8 cellular contexts compared by ENCODE assay signal in genomic region chr1:39026947-39027507, GRCh38. TPM values are rescaled to one million over a fixed set of nuclear protein-coding genes. Genes with fewer than 3 reads are reported as not detected.
DNase-seq lines count a peak whose midpoint lies in the region; ATAC-seq and TF ChIP-seq lines count a peak whose summit lies in the region.

No MANE protein-coding gene starts in this region.

- no peak for ATAC-seq in activated CD8-positive, alpha-beta T cell treated with anti-CD3 and anti-CD28 coated beads for 36 hours
- no peak for ATAC-seq in stimulated activated effector memory CD8-positive, alpha-beta T cell treated with anti-CD3 and anti-CD28 coated beads, Interleukin-12 subunit alpha, Interleukin-12 subunit beta, amount 100 ng/mL, for 72 hours
- no peak for ATAC-seq in HG02610 (IDR thresholded peaks at IDR 0.05; ENCODE audit: unreplicated experiment)

- peak overlapping the region; percentile 88 for H3K4me3 Mint-ChIP-seq in activated CD8-positive, alpha-beta T cell treated with anti-CD3 and anti-CD28 coated beads for 36 hours
- peak overlapping the region; percentile 88 for H3K4me3 Mint-ChIP-seq in stimulated activated effector memory CD8-positive, alpha-beta T cell treated with anti-CD3 and anti-CD28 coated beads, Interleukin-12 subunit alpha, Interleukin-12 subunit beta, amount 100 ng/mL, for 72 hours

- peak overlapping the region; percentile 91 for H3K27ac Mint-ChIP-seq in activated CD8-positive, alpha-beta T cell treated with anti-CD3 and anti-CD28 coated beads for 36 hours
- H3K27ac Mint-ChIP-seq in stimulated activated effector memory CD8-positive, alpha-beta T cell treated with anti-CD3 and anti-CD28 coated beads, Interleukin-12 subunit alpha, Interleukin-12 subunit beta, amount 100 ng/mL, for 72 hours, result peak overlapping the region; percentile 94

- peaks cover 29% of the 10 kb centered on the region for H3K4me1 Mint-ChIP-seq in activated CD8-positive, alpha-beta T cell treated with anti-CD3 and anti-CD28 coated beads for 36 hours (ENCODE audit: low read depth)
- H3K4me1 Mint-ChIP-seq in stimulated activated effector memory CD8-positive, alpha-beta T cell treated with anti-CD3 and anti-CD28 coated beads, Interleukin-12 subunit alpha, Interleukin-12 subunit beta, amount 100 ng/mL, for 72 hours, result peaks cover 22% of the 10 kb centered on the region

- no CpG with 5 or more reads among the region's 26 CpGs for WGBS in iPS DF 6.9 (ENCODE audit: insufficient coverage, insufficient read length)

- intact Hi-C loops in activated CD8-positive, alpha-beta T cell treated with anti-CD3 and anti-CD28 coated beads for 36 hours (cut with micrococcal nuclease), result no loop called here

- H3K27ac ChIP-seq in iPS DF 6.9 (ENCODE audit: low read length), result no peak overlapping the region

- H3K36me3 ChIP-seq in iPS DF 6.9 (ENCODE audit: control insufficient read depth, insufficient read depth, low read length), result peaks cover 19% of the 10 kb centered on the region; the same call in 1 of the 2 replicates

- no peaks in the 10 kb centered on the region for H3K4me1 ChIP-seq in iPS DF 6.9 (ENCODE audit: control insufficient read depth, insufficient read depth, low read length)

- H3K4me3 ChIP-seq in HFF-Myc (replicated peaks; ENCODE audit: low read depth, low read length) (peak overlapping the region; percentile 94), iPS DF 6.9 (ENCODE audit: low read length) (peak overlapping the region; percentile 83)

- DNase-seq in HFF-Myc (ENCODE audit: extremely low read depth, low read depth) (no peak), iPS DF 6.9 (ENCODE audit: low read depth, low spot score) (no peak), NCI-H2227 (lab: John Stamatoyannopoulos, UW; ENCODE audit: unreplicated experiment) (no peak), NCI-H2196 treated with DMSO at 0.1 percent for 48 hours (lab: John Stamatoyannopoulos, UW; ENCODE audit: unreplicated experiment) (no peak), cerebellar cortex (ENCODE audit: low spot score) (no peak)
- peak; percentile 4 for DNase-seq in activated CD8-positive, alpha-beta T cell treated with anti-CD3 and anti-CD28 coated beads for 36 hours
- DNase-seq in stimulated activated effector memory CD8-positive, alpha-beta T cell treated with anti-CD3 and anti-CD28 coated beads, Interleukin-12 subunit alpha, Interleukin-12 subunit beta, amount 100 ng/mL, for 72 hours (ENCODE audit: low spot score in 2 of 2), result no peak

- H3K27me3 ChIP-seq in iPS DF 6.9 (ENCODE audit: control insufficient read depth, insufficient read depth, low read length), result no peaks in the 10 kb centered on the region

- no peaks in the 10 kb centered on the region for H3K27me3 Mint-ChIP-seq in activated CD8-positive, alpha-beta T cell treated with anti-CD3 and anti-CD28 coated beads for 36 hours

- peaks cover 24% of the 10 kb centered on the region for H3K36me3 Mint-ChIP-seq in activated CD8-positive, alpha-beta T cell treated with anti-CD3 and anti-CD28 coated beads for 36 hours (ENCODE audit: low read depth)
- H3K36me3 Mint-ChIP-seq in stimulated activated effector memory CD8-positive, alpha-beta T cell treated with anti-CD3 and anti-CD28 coated beads, Interleukin-12 subunit alpha, Interleukin-12 subunit beta, amount 100 ng/mL, for 72 hours, result peaks cover 65% of the 10 kb centered on the region

- TF ChIP-seq CTCF in HFF-Myc (IDR thresholded peaks at IDR 0.05; ENCODE audit: low read depth, low read length, missing control alignments), result no peak
- TF ChIP-seq CTCF in activated CD8-positive, alpha-beta T cell treated with anti-CD3 and anti-CD28 coated beads for 36 hours (IDR thresholded peaks at IDR 0.05), result no peak

- no peaks in the 10 kb centered on the region for H3K9me3 Mint-ChIP-seq in activated CD8-positive, alpha-beta T cell treated with anti-CD3 and anti-CD28 coated beads for 36 hours
- H3K9me3 Mint-ChIP-seq in stimulated activated effector memory CD8-positive, alpha-beta T cell treated with anti-CD3 and anti-CD28 coated beads, Interleukin-12 subunit alpha, Interleukin-12 subunit beta, amount 100 ng/mL, for 72 hours, result no peaks in the 10 kb centered on the region

- CTCF ChIA-PET in activated CD8-positive, alpha-beta T cell treated with anti-CD3 and anti-CD28 coated beads for 36 hours (lab: Charles Lee), result interaction anchor here (0.8 to 1.6 kb wide), 5 partner anchors 20 to 232 kb away, joined by 3 to 7 read pairs (median 4); no protein-coding TSS in a partner anchor

- H3K9me3 ChIP-seq in iPS DF 6.9 (ENCODE audit: control insufficient read depth, insufficient read depth, low read length), result no peaks in the 10 kb centered on the region

- POLR2A ChIA-PET in activated CD8-positive, alpha-beta T cell treated with anti-CD3 and anti-CD28 coated beads for 36 hours (lab: Charles Lee), result interaction anchor here (0.8 to 2.6 kb wide), 8 partner anchors 10 to 375 kb away, joined by 3 to 9 read pairs (median 4); partner anchors contain the start of genes AKIRIN1 and MYCBP

RNA-seq across cellular contexts. Expression of gene NDUFS5, which starts 0.9 kb away (rescaled TPM):
- 100 to 1,000 TPM; 153 to 178 TPM for total RNA-seq in activated CD8-positive, alpha-beta T cell treated with anti-CD3 and anti-CD28 coated beads for 36 hours

RNA-seq across cellular contexts. Expression of gene AKIRIN1, which starts 36.0 kb away (rescaled TPM):
- total RNA-seq in activated CD8-positive, alpha-beta T cell treated with anti-CD3 and anti-CD28 coated beads for 36 hours, result 10 to 100 TPM; 57.8 to 59.4 TPM
